ENCODE assay signal across 8 cellular contexts in genomic region chr3:49029563-49029884, GRCh38. TPM values are rescaled to one million over a fixed set of nuclear protein-coding genes. Genes with fewer than 3 reads are reported as not detected.
DNase-seq lines count a peak whose midpoint lies in the region; ATAC-seq and TF ChIP-seq lines count a peak whose summit lies in the region.

No MANE protein-coding gene starts in this region.

- H3K4me1 Mint-ChIP-seq in nephron progenitor cell, result peaks cover 39% of the 10 kb centered on the region

- peaks cover 36% of the 10 kb centered on the region for H4K20me1 ChIP-seq in BLaER1

- peak overlapping the region; percentile 77; the same call in 1 of the 2 replicates for H3K4me3 ChIP-seq in BLaER1
- peak overlapping the region; percentile 77 for H3K4me3 ChIP-seq in NT2/D1 (ENCODE audit: insufficient read length, low read depth)
- peak overlapping the region in 57 of 59 donors; percentile 66 to 99 (median 82) for H3K4me3 ChIP-seq in dorsolateral prefrontal cortex

- no peaks in the 10 kb centered on the region for H3K27me3 Mint-ChIP-seq in nephron progenitor cell (ENCODE audit: low read depth, poor library complexity)

- H3K9me3 Mint-ChIP-seq in nephron progenitor cell, result no peaks in the 10 kb centered on the region

- H3K4me1 ChIP-seq in BLaER1 (peaks cover 42% of the 10 kb centered on the region), NT2/D1 (ENCODE audit: insufficient read depth, insufficient read length) (peaks cover 19% of the 10 kb centered on the region)

- H3K9ac ChIP-seq in BLaER1 (peak overlapping the region; percentile 90), NT2/D1 (ENCODE audit: insufficient read length, low read depth) (peak overlapping the region; percentile 99)

- intact Hi-C loops in dorsolateral prefrontal cortex (cut with DNase I) (loop anchor here in 1 of 2 donors (10.0 kb wide), 1 partner anchor 385 kb away; the partner anchor contains the start of genes RHOA and TCTA), posterior cingulate gyrus (cut with DNase I) (loop anchor here (10.0 kb wide), 1 partner anchor 65 kb away; the partner anchor contains the start of gene QRICH1), head of caudate nucleus (cut with DNase I) (loop anchor here (10.0 kb wide), 2 partner anchors 65 to 385 kb away; partner anchors contain the start of genes QRICH1, RHOA and TCTA)

- H3K27ac ChIP-seq in BLaER1 (0 out of 2 replicates have a peak overlapping the region, but pooled peaks have one; percentile 90), dorsolateral prefrontal cortex (peak overlapping the region; percentile 72 to 98 (median 93))

- H3K27me3 ChIP-seq in BLaER1 (no peaks in the 10 kb centered on the region), NT2/D1 (ENCODE audit: insufficient read depth, insufficient read length) (no peaks in the 10 kb centered on the region), dorsolateral prefrontal cortex (no peaks in the 10 kb centered on the region)

- peak overlapping the region; percentile 96 for H3K27ac Mint-ChIP-seq in nephron progenitor cell

- H3K9me3 ChIP-seq in BLaER1 (no peaks in the 10 kb centered on the region), NT2/D1 (ENCODE audit: insufficient read depth, low read length) (no peaks in the 10 kb centered on the region)

- H3K4me3 Mint-ChIP-seq in nephron progenitor cell, result peak overlapping the region; percentile 95

- DNase-seq in NT2/D1 (ENCODE audit: low read depth, low spot score) (no peak), dorsolateral prefrontal cortex (no peak), nephron progenitor cell (no peak), posterior cingulate gyrus (no peak), head of caudate nucleus (no peak), COLO829 (ENCODE audit: low spot score) (no peak)

- TF ChIP-seq CTCF in dorsolateral prefrontal cortex (IDR thresholded peaks at IDR 0.05 in 54 of 56, conservative IDR thresholded peaks at IDR 0.05 in 2 of 56; ENCODE audit: low read depth in 1 of 56, partially characterized antibody in 56 of 56) (peak in 5 of 56 donors; percentile 2 to 34 (median 5)), nephron progenitor cell (IDR thresholded peaks at IDR 0.05) (no peak)

- peaks cover 56% of the 10 kb centered on the region for H3K36me3 Mint-ChIP-seq in nephron progenitor cell (ENCODE audit: low read depth)

- ATAC-seq in HG02970 (IDR thresholded peaks at IDR 0.05; ENCODE audit: low FRiP score, unreplicated experiment), result no peak

- H3K36me3 ChIP-seq in BLaER1 (peaks cover 81% of the 10 kb centered on the region), NT2/D1 (ENCODE audit: insufficient read depth, insufficient read length, low read length) (peaks cover 87% of the 10 kb centered on the region)

- peak overlapping the region; percentile 97 for H3K4me2 ChIP-seq in BLaER1

RNA-seq across cellular contexts. Expression of gene IMPDH2, which starts 0.3 kb away (rescaled TPM):
- total RNA-seq in dorsolateral prefrontal cortex, result 10 to 100 TPM; 36.9 to 82.7 (median 56.0) TPM

RNA-seq across cellular contexts. Expression of gene NDUFAF3, which starts 7.6 kb away (rescaled TPM):
- 100 to 1,000 TPM in 8 of 120 experiments, 10 to 100 TPM in 112; 57.3 to 129 (median 81.1) TPM for total RNA-seq in dorsolateral prefrontal cortex

RNA-seq across cellular contexts. Expression of gene DALRD3, which starts 11.1 kb away (rescaled TPM):
- 10 to 100 TPM; 12.8 to 34.8 (median 24.4) TPM for total RNA-seq in dorsolateral prefrontal cortex

RNA-seq across cellular contexts. Expression of gene WDR6, which starts 22.3 kb away (rescaled TPM):
- total RNA-seq in dorsolateral prefrontal cortex, result 100 to 1,000 TPM in 89 of 120 experiments, 10 to 100 TPM in 31; 60.3 to 190 (median 117) TPM

RNA-seq across cellular contexts. Expression of gene P4HTM, which starts 39.5 kb away (rescaled TPM):
- 100 to 1,000 TPM in 117 of 120 experiments, 10 to 100 TPM in 3; 91.4 to 175 (median 129) TPM for total RNA-seq in dorsolateral prefrontal cortex
